ENCODE assay signal across 27 cellular contexts in genomic region chr10:7335977-7336376, GRCh38.
"Had no signal": no experiment of that assay in that cellular context is flagged by ENCODE, and none has a peak within 500 bp of the region (broad histone marks: within the 10 kb centered on the region; RNA-seq: fewer than 3 reads in every experiment).

No MANE protein-coding gene starts in this region.

- H3K9me3 ChIP-seq: esophagus muscularis mucosa, gastroesophageal sphincter, heart right ventricle, left lung, pancreas, right lobe of liver, suprapubic skin, transverse colon, upper lobe of right lung, uterus had no signal

- H3K27ac ChIP-seq: dorsolateral prefrontal cortex, esophagus muscularis mucosa, foreskin keratinocyte, gastroesophageal sphincter, left lung, pancreas, right lobe of liver, suprapubic skin, transverse colon, upper lobe of right lung, uterus had no signal

- H3K27ac Mint-ChIP-seq: endodermal cell; stimulated activated naive CD8-positive, alpha-beta T cell treated with anti-CD3 and anti-CD28 coated beads, Interleukin-15, amount 100 ng/mL, for 72 hours had no signal

- H3K36me3 ChIP-seq: heart right ventricle, left lung, pancreas, right lobe of liver, suprapubic skin, transverse colon, upper lobe of right lung, uterus had no signal

- H3K4me3 ChIP-seq: dorsolateral prefrontal cortex, esophagus muscularis mucosa, gastroesophageal sphincter, heart right ventricle, left lung, pancreas, right lobe of liver, suprapubic skin, transverse colon, upper lobe of right lung, uterus had no signal

- H3K4me3 Mint-ChIP-seq: endodermal cell; naive thymus-derived CD4-positive, alpha-beta T cell; stimulated activated naive CD8-positive, alpha-beta T cell treated with anti-CD3 and anti-CD28 coated beads, Interleukin-15, amount 100 ng/mL, for 72 hours had no signal

- ATAC-seq: foreskin keratinocyte; gastroesophageal sphincter; heart right ventricle; left cardiac atrium; left lung; naive thymus-derived CD4-positive, alpha-beta T cell; pancreas; right lobe of liver; stimulated activated naive CD8-positive, alpha-beta T cell treated with anti-CD3 and anti-CD28 coated beads, Interleukin-15, amount 100 ng/mL, for 72 hours; upper lobe of right lung had no signal

- H3K27me3 Mint-ChIP-seq: naive thymus-derived CD4-positive, alpha-beta T cell; stimulated activated naive CD8-positive, alpha-beta T cell treated with anti-CD3 and anti-CD28 coated beads, Interleukin-15, amount 100 ng/mL, for 72 hours had no signal

- H3K4me1 ChIP-seq: foreskin keratinocyte, pancreas, right lobe of liver, suprapubic skin, transverse colon, upper lobe of right lung, uterus had no signal

- DNase-seq: cerebellar nuclear complex; cortex of kidney; dorsolateral prefrontal cortex; effector CD4-positive, alpha-beta T cell; endodermal cell; foreskin keratinocyte; heart right ventricle; hippocampal formation; left cardiac atrium; left lung; mammary epithelial cell; mesendoderm; midbrain; naive thymus-derived CD4-positive, alpha-beta T cell; occipital lobe; pancreas; right lobe of liver; small intestine; stimulated activated CD4-positive, alpha-beta T cell treated with anti-CD3 and anti-CD28 coated beads, Interleukin-15, amount 100 ng/mL, for 24 hours; stimulated activated CD4-positive, alpha-beta T cell treated with anti-CD3 and anti-CD28 coated beads, Interleukin-2, amount 100 ng/mL, for 48 hours; stimulated activated naive CD8-positive, alpha-beta T cell treated with anti-CD3 and anti-CD28 coated beads, Interleukin-15, amount 100 ng/mL, for 72 hours; transverse colon; upper lobe of right lung; uterus had no signal

- H3K9me3 Mint-ChIP-seq: endodermal cell; stimulated activated naive CD8-positive, alpha-beta T cell treated with anti-CD3 and anti-CD28 coated beads, Interleukin-15, amount 100 ng/mL, for 72 hours had no signal
